Comparison of ENCODE assay signal across 22 cellular contexts in the genomic region with DNA sequence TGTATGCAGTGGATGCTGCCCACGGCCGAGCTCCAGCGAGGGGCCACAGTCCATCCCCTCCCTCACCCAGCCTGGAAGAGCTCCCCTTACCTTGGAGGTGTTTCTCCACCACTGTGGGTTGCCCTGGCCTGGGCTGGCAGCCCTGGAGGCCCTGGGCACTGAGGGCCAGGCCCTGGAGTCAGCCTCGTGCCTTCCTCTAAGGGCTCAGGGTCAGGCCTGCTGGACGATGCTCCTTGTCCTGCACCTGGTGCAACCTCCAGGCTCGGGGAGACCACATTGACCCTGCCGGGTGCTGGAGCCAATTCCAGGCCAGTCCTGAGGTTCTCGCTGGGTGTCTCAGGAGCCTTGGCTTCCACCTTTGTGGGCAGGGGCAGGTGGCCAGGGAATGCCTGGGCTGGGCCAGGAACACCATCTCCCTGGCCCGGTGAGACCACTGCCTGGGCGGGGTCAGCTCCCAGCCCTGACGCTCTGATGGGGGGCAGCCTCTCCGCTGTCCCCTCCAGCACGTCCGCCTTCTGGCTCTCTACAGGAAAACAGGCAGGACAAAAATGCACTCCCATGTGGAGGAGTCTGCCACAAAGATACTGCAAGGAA. TPM values are rescaled to one million over a fixed set of nuclear protein-coding genes. Genes with fewer than 3 reads are reported as not detected.
"Had no signal": no experiment of that assay in that cellular context is flagged by ENCODE, and none has a peak within 500 bp of the region (broad histone marks: within the 10 kb centered on the region; RNA-seq: fewer than 3 reads in every experiment).

No MANE protein-coding gene starts in this region.

- DNase-seq: activated CD4-positive, alpha-beta T cell treated with anti-CD3 and anti-CD28 coated beads for 4 hours; activated CD4-positive, alpha-beta T cell treated with anti-CD3 and anti-CD28 coated beads, Interleukin-2, amount 50 U/mL, for 48 hours; activated CD4-positive, CD25-positive, alpha-beta regulatory T cell; activated CD8-positive, alpha-beta memory T cell treated with anti-CD3 and anti-CD28 coated beads, Interleukin-2, amount 50 U/mL, for 48 hours; activated gamma-delta T cell; activated naive CD4-positive, alpha-beta T cell treated with anti-CD3 and anti-CD28 coated beads, Interleukin-2, amount 50 U/mL, for 16 hours; activated naive CD8-positive, alpha-beta T cell treated with anti-CD3 and anti-CD28 coated beads, Interleukin-2, amount 50 U/mL, for 24 hours; activated T-cell treated with anti-CD3 and anti-CD28 coated beads, Interleukin-2, amount 50 U/mL, for 48 hours; effector CD4-positive, alpha-beta T cell; erythroblast; foreskin keratinocyte; immature natural killer cell; left lung; mesenchymal stem cell; naive B cell; occipital lobe; stimulated activated CD4-positive, alpha-beta T cell treated with anti-CD3 and anti-CD28 coated beads, Interleukin-4, amount 100 ng/mL, for 1 hour; stimulated activated naive CD4-positive, alpha-beta T cell treated with Interleukin-2 at 50 U/mL for 16 hours had no signal

- H3K4me1 Mint-ChIP-seq: immature natural killer cell had no signal

- ATAC-seq: activated naive CD8-positive, alpha-beta T cell treated with anti-CD3 and anti-CD28 coated beads, Interleukin-2, amount 50 U/mL, for 24 hours; left lung had no signal

- H3K79me2 ChIP-seq: hepatocyte had no signal

- H3K27me3 ChIP-seq: foreskin keratinocyte, hepatocyte, left lung had no signal

- H3K27ac Mint-ChIP-seq: activated naive CD8-positive, alpha-beta T cell treated with anti-CD3 and anti-CD28 coated beads, Interleukin-2, amount 50 U/mL, for 24 hours; dendritic cell treated with granulocyte-macrophage colony-stimulating factor and Interleukin-4, amounts not matched to agents 40 ng/mL and 50 ng/mL, for 4 days; immature natural killer cell; T-helper 1 cell treated with Interleukin-12 subunit alpha and Interleukin-12 subunit beta and Interleukin-4 antibody, amounts not matched to agents 30 μg/mL and 1 μg/mL, for 36 hours had no signal

- H3K4me3 Mint-ChIP-seq: activated naive CD8-positive, alpha-beta T cell treated with anti-CD3 and anti-CD28 coated beads, Interleukin-2, amount 50 U/mL, for 24 hours; dendritic cell treated with granulocyte-macrophage colony-stimulating factor and Interleukin-4, amounts not matched to agents 40 ng/mL and 50 ng/mL, for 4 days; immature natural killer cell; naive B cell; T-helper 1 cell treated with Interleukin-12 subunit alpha and Interleukin-12 subunit beta and Interleukin-4 antibody, amounts not matched to agents 30 μg/mL and 1 μg/mL, for 36 hours had no signal

- H3K36me3 Mint-ChIP-seq: immature natural killer cell, naive B cell had no signal

- H3K4me1 ChIP-seq: foreskin keratinocyte had no signal

- H3K4me3 ChIP-seq: hepatocyte, left lung had no signal

- H3K36me3 ChIP-seq: left lung had no signal

- H3K9me3 Mint-ChIP-seq: activated naive CD8-positive, alpha-beta T cell treated with anti-CD3 and anti-CD28 coated beads, Interleukin-2, amount 50 U/mL, for 24 hours; dendritic cell treated with granulocyte-macrophage colony-stimulating factor and Interleukin-4, amounts not matched to agents 40 ng/mL and 50 ng/mL, for 4 days; immature natural killer cell; naive B cell; T-helper 1 cell treated with Interleukin-12 subunit alpha and Interleukin-12 subunit beta and Interleukin-4 antibody, amounts not matched to agents 30 μg/mL and 1 μg/mL, for 36 hours had no signal

- H3K9me3 ChIP-seq: left lung had no signal

- H3K4me2 ChIP-seq: hepatocyte had no signal

- H3K27ac ChIP-seq: foreskin keratinocyte, hepatocyte, left lung had no signal

- H3K27me3 Mint-ChIP-seq: activated naive CD8-positive, alpha-beta T cell treated with anti-CD3 and anti-CD28 coated beads, Interleukin-2, amount 50 U/mL, for 24 hours; dendritic cell treated with granulocyte-macrophage colony-stimulating factor and Interleukin-4, amounts not matched to agents 40 ng/mL and 50 ng/mL, for 4 days; naive B cell had no signal

RNA-seq across cellular contexts. Expression of a gene that starts 10.4 kb away (rescaled TPM):
- total RNA-seq: kidney epithelial cell had no signal
- polyA plus RNA-seq: foreskin keratinocyte, immature natural killer cell had no signal
